Comparison of ENCODE assay signal across 10 cellular contexts in the genomic region with DNA sequence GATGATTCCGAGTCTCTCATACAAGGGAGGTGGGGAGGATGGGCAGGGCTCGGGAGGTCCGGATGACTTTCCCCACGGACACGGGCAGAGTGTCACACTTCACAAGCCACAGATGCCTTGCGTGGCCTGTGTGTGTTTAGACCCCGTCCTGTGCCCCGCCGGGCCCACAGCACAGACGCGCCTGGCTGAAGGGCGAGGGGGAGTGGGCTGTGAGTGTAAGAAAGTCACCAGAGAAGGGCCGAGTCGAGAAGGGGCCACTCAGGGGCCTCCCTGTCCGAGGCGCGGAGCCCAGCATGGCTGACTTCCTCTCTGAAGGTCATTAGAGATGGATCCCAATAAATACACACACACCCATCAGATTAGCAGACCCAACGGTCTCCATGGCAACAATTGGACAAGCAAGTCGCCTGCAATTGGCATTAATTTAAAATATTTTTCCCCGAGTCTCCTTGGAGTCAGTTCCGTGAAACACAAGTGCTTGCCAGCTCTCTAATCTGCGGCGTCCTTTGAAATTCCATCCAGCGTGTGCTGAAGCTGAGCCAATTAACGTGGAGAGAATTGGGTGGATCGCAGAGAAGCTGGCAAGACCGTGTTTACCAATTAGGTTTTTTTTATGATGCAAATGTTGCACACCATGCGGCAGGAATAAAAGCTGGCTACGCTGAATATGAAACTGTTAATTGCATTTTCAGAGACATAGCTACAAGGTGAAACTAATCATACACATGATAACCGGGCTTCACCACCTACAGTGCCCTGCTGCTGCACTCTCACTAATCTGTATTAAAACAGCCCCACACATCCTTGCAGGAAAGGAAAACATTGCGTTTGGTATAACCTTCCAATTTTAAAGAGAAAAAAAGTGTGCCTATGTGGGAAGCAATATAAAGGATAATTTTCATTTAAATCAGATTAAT.
DNase-seq lines count a peak whose midpoint lies in the region; ATAC-seq and TF ChIP-seq lines count a peak whose summit lies in the region.
"Had no signal": no experiment of that assay in that cellular context is flagged by ENCODE, and none has a peak within 500 bp of the region (broad histone marks: within the 10 kb centered on the region; RNA-seq: fewer than 3 reads in every experiment).

No MANE protein-coding gene starts in this region.

- no peak for TF ChIP-seq CTCF in spleen (IDR thresholded peaks at IDR 0.05 in 8 of 11, conservative IDR thresholded peaks at IDR 0.05 in 3 of 11)

- WGBS in spleen, 5 donors = 65 to 76% (median 72%) methylated on average over 29 to 31 of the region's 31 CpGs

- intact Hi-C loops in spleen (cut with DNase I; ENCODE audit: low total_unique reads) = no loop called here

- H3K9me3 ChIP-seq in NT2/D1 (ENCODE audit: insufficient read depth, low read length) = no peaks in the 10 kb centered on the region
- peaks cover 60% of the 10 kb centered on the region for H3K9me3 ChIP-seq in iPS-20b (ENCODE audit: insufficient read depth, low read depth, low read length)
- no peaks in the 10 kb centered on the region for H3K9me3 ChIP-seq in spleen

- H3K4me1 ChIP-seq in NT2/D1 (ENCODE audit: insufficient read depth, insufficient read length) = peaks cover 9% of the 10 kb centered on the region
- peaks cover 4% of the 10 kb centered on the region; the same call in 1 of the 2 replicates for H3K4me1 ChIP-seq in iPS-20b (ENCODE audit: insufficient read depth, low read length)
- peaks cover 0 to under 1% (median 0%) of the 10 kb centered on the region in 6 donors for H3K4me1 ChIP-seq in spleen

- peak overlapping the region; percentile 64 for H3K9ac ChIP-seq in NT2/D1 (ENCODE audit: insufficient read length, low read depth)
- peak overlapping the region; percentile 68; the same call in 1 of the 2 replicates for H3K9ac ChIP-seq in iPS-20b (ENCODE audit: low read depth, low read length)

- ATAC-seq in GM18519 (IDR thresholded peaks at IDR 0.05; ENCODE audit: low FRiP score, unreplicated experiment) = no peak
- ATAC-seq: esophagus mucosa had no signal

- no peak for TF ChIP-seq POLR2A in spleen (IDR thresholded peaks at IDR 0.05)

- H3K4me3 ChIP-seq in NT2/D1 (ENCODE audit: insufficient read length, low read depth) (peak overlapping the region; percentile 42), iPS-20b (ENCODE audit: low read length) (peak overlapping the region; percentile 62; the same call in 1 of the 2 replicates), spleen (no peak overlapping the region)

- H3K36me3 ChIP-seq in NT2/D1 (ENCODE audit: insufficient read depth, insufficient read length, low read length) = no peaks in the 10 kb centered on the region
- H3K36me3 ChIP-seq in iPS-20b (ENCODE audit: insufficient read depth, low read depth, low read length) = no peaks in the 10 kb centered on the region
- no peaks in the 10 kb centered on the region for H3K36me3 ChIP-seq in spleen

- H3K27ac ChIP-seq in iPS-20b (ENCODE audit: low read length) (no peak overlapping the region), spleen (no peak overlapping the region)

- DNase-seq in NCI-H1417 treated with DMSO at 0.1 percent for 48 hours (lab: John Stamatoyannopoulos, UW) (peak; percentile 72), NT2/D1 (ENCODE audit: low read depth, low spot score) (peak; percentile 38), spleen (peak; percentile 56), NOMO-1 treated with DMSO at 0.1 percent for 48 hours (lab: John Stamatoyannopoulos, UW; ENCODE audit: unreplicated experiment) (no peak), amniotic stem cell (lab: John Stamatoyannopoulos, UW) (no peak)
- DNase-seq: activated naive CD4-positive, alpha-beta T cell; T-helper 9 cell had no signal

- H3K27me3 ChIP-seq in NT2/D1 (ENCODE audit: insufficient read depth, insufficient read length) (peaks cover 57% of the 10 kb centered on the region), iPS-20b (ENCODE audit: insufficient read depth, low read length) (peaks cover 20% of the 10 kb centered on the region), spleen (replicated peaks in 1 of 7) (peaks cover 0 to 30% (median 0%) of the 10 kb centered on the region in 7 donors)

Comparison
In these comparisons a context has a peak if more than half of its experiments do, and no peak if none do; other contexts are left out.
1. DNase-seq: peak in NCI-H1417 treated with DMSO at 0.1 percent for 48 hours (single experiment), NT2/D1 (single experiment) and spleen (single experiment); none in NOMO-1 treated with DMSO at 0.1 percent for 48 hours (single experiment) and amniotic stem cell (single experiment).
2. H3K4me3 ChIP-seq: peak in NT2/D1 (single experiment) and iPS-20b (single experiment); none in spleen (0 of 8).